In genomic region chr9:125125523-125125922, GRCh38 we compare ENCODE assay signal across 8 cellular contexts. TPM values are rescaled to one million over a fixed set of nuclear protein-coding genes. Genes with fewer than 3 reads are reported as not detected.
DNase-seq lines count a peak whose midpoint lies in the region; ATAC-seq and TF ChIP-seq lines count a peak whose summit lies in the region.

No MANE protein-coding gene starts in this region.

- no peak overlapping the region for H2BK12ac ChIP-seq in mesenchymal stem cell (ENCODE audit: low read length in 2 of 2)

- no peak overlapping the region for H3K4ac ChIP-seq in mesenchymal stem cell (ENCODE audit: low read depth in 1 of 2, low read length in 2 of 2)

- H3K36me3 ChIP-seq in right atrium auricular region = no peaks in the 10 kb centered on the region
- H3K36me3 ChIP-seq in mesenchymal stem cell (ENCODE audit: control insufficient read depth in 1 of 2, insufficient read depth in 2 of 2, low read depth in 1 of 2, low read length in 2 of 2) = no peaks in the 10 kb centered on the region
- H3K36me3 ChIP-seq in vagina = no peaks in the 10 kb centered on the region

- H3K27me3 ChIP-seq in right atrium auricular region (no peaks in the 10 kb centered on the region), mesenchymal stem cell (ENCODE audit: control insufficient read depth in 1 of 2, insufficient read depth in 1 of 2, low read length in 2 of 2) (no peaks in the 10 kb centered on the region), vagina (no peaks in the 10 kb centered on the region)

- H2BK120ac ChIP-seq in mesenchymal stem cell (ENCODE audit: low read depth, low read length) = no peak overlapping the region

- peaks cover 3% of the 10 kb centered on the region for H3K9me3 Mint-ChIP-seq in activated naive CD8-positive, alpha-beta T cell treated with anti-CD3 and anti-CD28 coated beads for 36 hours

- no peak overlapping the region for H3K4me2 ChIP-seq in mesenchymal stem cell (ENCODE audit: low read length, poor library complexity, severe bottlenecking)

- H3K23ac ChIP-seq in mesenchymal stem cell (ENCODE audit: low read length in 2 of 2) = no peak overlapping the region

- peaks cover 32% of the 10 kb centered on the region for H3K4me1 Mint-ChIP-seq in activated naive CD8-positive, alpha-beta T cell treated with anti-CD3 and anti-CD28 coated beads for 36 hours

- H3K9me3 ChIP-seq in right atrium auricular region = no peaks in the 10 kb centered on the region
- no peaks in the 10 kb centered on the region for H3K9me3 ChIP-seq in mesenchymal stem cell (ENCODE audit: control insufficient read depth, low read length)
- no peaks in the 10 kb centered on the region for H3K9me3 ChIP-seq in vagina

- no peak for DNase-seq in Right ventricle myocardium inferior (ENCODE audit: missing footprints)
- DNase-seq in right atrium auricular region (ENCODE audit: low spot score) = no peak
- no peak for DNase-seq in activated naive CD8-positive, alpha-beta T cell treated with anti-CD3 and anti-CD28 coated beads for 36 hours
- DNase-seq in mesenchymal stem cell = no peak
- DNase-seq in vagina (ENCODE audit: extremely low spot score in 2 of 2) = no peak
- no peak for DNase-seq in DMS53 (lab: John Stamatoyannopoulos, UW)
- DNase-seq in superior temporal gyrus (ENCODE audit: extremely low spot score) = no peak

- 97% methylated on average over 7 of the region's 7 CpGs for WGBS in mesenchymal stem cell

- H3K9ac ChIP-seq in mesenchymal stem cell (ENCODE audit: low read length) = peak overlapping the region; percentile 80

- peak; percentile 29 for ATAC-seq in Right ventricle myocardium inferior
- ATAC-seq in GM21526 (IDR thresholded peaks at IDR 0.05; ENCODE audit: low FRiP score, unreplicated experiment) = no peak

- H3K79me1 ChIP-seq in mesenchymal stem cell (replicated peaks; ENCODE audit: low read length, poor library complexity, severe bottlenecking) = peaks cover 8% of the 10 kb centered on the region

- H2AK5ac ChIP-seq in mesenchymal stem cell (ENCODE audit: low read length, severe bottlenecking) = no peak overlapping the region

- peaks cover 12% of the 10 kb centered on the region for H3K36me3 Mint-ChIP-seq in activated naive CD8-positive, alpha-beta T cell treated with anti-CD3 and anti-CD28 coated beads for 36 hours

- H3K18ac ChIP-seq in mesenchymal stem cell (ENCODE audit: low read depth in 1 of 2, low read length in 2 of 2) = peak overlapping the region in 1 of 2 experiments; percentile 72

- TF ChIP-seq CTCF in right atrium auricular region (IDR thresholded peaks at IDR 0.05) (no peak), vagina (IDR thresholded peaks at IDR 0.05) (no peak)

- intact Hi-C loops in Right ventricle myocardium inferior (cut with DNase I) (no loop called here), vagina (cut with DNase I) (no loop called here)

- no peak overlapping the region for H2BK15ac ChIP-seq in mesenchymal stem cell (ENCODE audit: low read depth, poor library complexity, severe bottlenecking)

- peak overlapping the region; percentile 87 for H3K27ac Mint-ChIP-seq in activated naive CD8-positive, alpha-beta T cell treated with anti-CD3 and anti-CD28 coated beads for 36 hours

- no peak overlapping the region for H3K4me3 ChIP-seq in right atrium auricular region
- H3K4me3 ChIP-seq in mesenchymal stem cell (ENCODE audit: insufficient read depth in 1 of 2, low read depth in 1 of 2, low read length in 2 of 2) = peak overlapping the region in 1 of 2 experiments; percentile 65
- no peak overlapping the region for H3K4me3 ChIP-seq in vagina

- H2AFZ ChIP-seq in mesenchymal stem cell (ENCODE audit: low read depth, low read length) = no peak overlapping the region

- H2BK5ac ChIP-seq in mesenchymal stem cell (ENCODE audit: low read depth, low read length, poor library complexity, severe bottlenecking) = no peak overlapping the region

- no peaks in the 10 kb centered on the region for H3K27me3 Mint-ChIP-seq in activated naive CD8-positive, alpha-beta T cell treated with anti-CD3 and anti-CD28 coated beads for 36 hours

- no peak for TF ChIP-seq POLR2A in vagina (IDR thresholded peaks at IDR 0.05)

- H3K4me1 ChIP-seq in right atrium auricular region = peaks cover 0 to 9% of the 10 kb centered on the region in 2 donors
- H3K4me1 ChIP-seq in mesenchymal stem cell (ENCODE audit: control insufficient read depth, insufficient read depth, low read depth, low read length) = peaks cover 4% of the 10 kb centered on the region
- peaks cover 9% of the 10 kb centered on the region for H3K4me1 ChIP-seq in vagina

- H4K91ac ChIP-seq in mesenchymal stem cell (ENCODE audit: low read length) = no peak overlapping the region

- H4K8ac ChIP-seq in mesenchymal stem cell (ENCODE audit: low read length) = no peak overlapping the region

- no peak overlapping the region for H3K14ac ChIP-seq in mesenchymal stem cell (ENCODE audit: low read length in 2 of 2)

- H3K27ac ChIP-seq in right atrium auricular region (peak overlapping the region in 1 of 2 donors; percentile 34), mesenchymal stem cell (ENCODE audit: low read length, poor library complexity, severe bottlenecking) (no peak overlapping the region), vagina (peak overlapping the region; percentile 66)

- H3K4me3 Mint-ChIP-seq in activated naive CD8-positive, alpha-beta T cell treated with anti-CD3 and anti-CD28 coated beads for 36 hours = no peak overlapping the region

RNA-seq across cellular contexts. Expression of gene SCAI, which starts 17.8 kb away (rescaled TPM):
- total RNA-seq in Right ventricle myocardium inferior = 3.4 TPM
- total RNA-seq in right atrium auricular region = 1 to 10 TPM; 4.0 to 5.3 TPM
- total RNA-seq in activated naive CD8-positive, alpha-beta T cell treated with anti-CD3 and anti-CD28 coated beads for 36 hours = 1 to 10 TPM; 7.0 to 7.3 TPM
- 2.6 TPM for polyA plus RNA-seq in mesenchymal stem cell (2013, experiment 1 of 2)
- polyA plus RNA-seq in mesenchymal stem cell (2013, experiment 2 of 2) = 2.4 TPM
- 15.7 TPM for total RNA-seq in vagina
